ENCODE assay signal across 1 cellular context in the genomic region with DNA sequence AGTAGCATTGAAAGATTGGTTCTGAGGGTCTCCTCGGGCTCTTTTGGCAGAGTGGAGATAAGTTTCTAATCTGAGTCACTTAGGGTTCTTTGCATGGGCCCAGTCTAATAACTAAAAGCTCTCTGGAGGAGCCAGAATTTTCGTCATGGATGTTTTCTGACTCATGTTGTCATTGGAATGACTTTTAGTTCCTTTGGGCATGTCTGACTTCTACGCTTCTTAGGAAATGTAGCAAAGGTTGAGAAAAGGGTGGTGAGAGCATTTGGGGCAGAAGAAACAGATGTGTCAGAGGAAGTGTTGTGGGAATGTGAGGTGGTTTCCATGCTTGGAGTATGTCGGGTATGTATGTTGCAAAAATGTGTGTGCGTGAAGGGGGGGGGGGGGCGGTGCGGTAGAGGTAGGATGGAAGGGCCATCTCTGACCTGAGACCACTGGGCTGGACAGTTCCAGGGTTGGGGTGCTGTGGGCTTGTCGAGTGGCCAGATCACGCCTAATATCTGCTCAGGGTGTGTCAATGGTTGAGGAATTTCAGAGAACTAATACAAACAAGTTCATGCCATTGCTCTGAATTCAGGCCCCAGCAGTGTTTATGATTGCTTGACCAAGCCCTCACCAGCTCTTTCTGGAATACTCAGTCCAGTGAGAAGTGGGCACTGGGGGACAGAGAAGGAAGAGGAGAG.
TF ChIP-seq lines count a peak whose summit lies in the region.

No MANE protein-coding gene starts in this region.

TF ChIP-seq in H1, 55 proteins besides CTCF, POLR2A, EP300 and RAD21:
- no peak for TF ChIP-seq SP4 (IDR thresholded peaks at IDR 0.05; ENCODE audit: low read length)
- no peak for TF ChIP-seq RNF2 (IDR thresholded peaks at IDR 0.05; ENCODE audit: borderline replicate concordance, low read depth, low read length, missing control alignments, poor library complexity, severe bottlenecking)
- no peak for TF ChIP-seq CTBP2 (IDR thresholded peaks at IDR 0.05; ENCODE audit: borderline replicate concordance, insufficient read depth, insufficient read length, low read length)
- TF ChIP-seq GTF2F1 (IDR thresholded peaks at IDR 0.05; ENCODE audit: borderline replicate concordance, low read depth, low read length), result no peak
- no peak for TF ChIP-seq SIRT6 (IDR thresholded peaks at IDR 0.05; ENCODE audit: low read length)
- no peak for TF ChIP-seq BACH1 (IDR thresholded peaks at IDR 0.05; ENCODE audit: low read length)
- no peak for TF ChIP-seq CHD1 (IDR thresholded peaks at IDR 0.05; ENCODE audit: low read depth, low read length)
- no peak for TF ChIP-seq TBP (IDR thresholded peaks at IDR 0.05; ENCODE audit: low read depth, low read length)
- no peak for TF ChIP-seq SAP30 (IDR thresholded peaks at IDR 0.05; ENCODE audit: insufficient read depth, insufficient replicate concordance, low read length)
- no peak for TF ChIP-seq CBX5 (IDR thresholded peaks at IDR 0.05; ENCODE audit: low read depth, low read length)
- TF ChIP-seq, protein P1, sequence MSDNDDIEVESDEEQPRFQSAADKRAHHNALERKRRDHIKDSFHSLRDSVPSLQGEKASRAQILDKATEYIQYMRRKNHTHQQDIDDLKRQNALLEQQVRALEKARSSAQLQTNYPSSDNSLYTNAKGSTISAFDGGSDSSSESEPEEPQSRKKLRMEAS (IDR thresholded peaks at IDR 0.05), result no peak
- TF ChIP-seq HDAC2 (IDR thresholded peaks at IDR 0.05; ENCODE audit: borderline replicate concordance in 1 of 2, low read depth in 2 of 2, low read length in 2 of 2), result no peak
- TF ChIP-seq, protein P2, sequence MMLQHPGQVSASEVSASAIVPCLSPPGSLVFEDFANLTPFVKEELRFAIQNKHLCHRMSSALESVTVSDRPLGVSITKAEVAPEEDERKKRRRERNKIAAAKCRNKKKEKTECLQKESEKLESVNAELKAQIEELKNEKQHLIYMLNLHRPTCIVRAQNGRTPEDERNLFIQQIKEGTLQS (IDR thresholded peaks at IDR 0.05; ENCODE audit: insufficient read depth, low read depth, low read length), result no peak
- no peak for TF ChIP-seq ASH2L (IDR thresholded peaks at IDR 0.05; ENCODE audit: low read length)
- TF ChIP-seq MAFK (IDR thresholded peaks at IDR 0.05; ENCODE audit: low read depth, low read length), result no peak
- TF ChIP-seq SUZ12 (IDR thresholded peaks at IDR 0.05; ENCODE audit: low read length), result no peak
- TF ChIP-seq RFX5 (IDR thresholded peaks at IDR 0.05; ENCODE audit: borderline replicate concordance, low read depth, low read length), result no peak
- no peak for TF ChIP-seq NANOG (IDR thresholded peaks at IDR 0.05; ENCODE audit: insufficient read depth, low read depth, low read length, poor library complexity, severe bottlenecking)
- no peak for TF ChIP-seq SP1 (IDR thresholded peaks at IDR 0.05; ENCODE audit: low read depth, low read length)
